ENCODE assay signal across 33 cellular contexts in the genomic region with DNA sequence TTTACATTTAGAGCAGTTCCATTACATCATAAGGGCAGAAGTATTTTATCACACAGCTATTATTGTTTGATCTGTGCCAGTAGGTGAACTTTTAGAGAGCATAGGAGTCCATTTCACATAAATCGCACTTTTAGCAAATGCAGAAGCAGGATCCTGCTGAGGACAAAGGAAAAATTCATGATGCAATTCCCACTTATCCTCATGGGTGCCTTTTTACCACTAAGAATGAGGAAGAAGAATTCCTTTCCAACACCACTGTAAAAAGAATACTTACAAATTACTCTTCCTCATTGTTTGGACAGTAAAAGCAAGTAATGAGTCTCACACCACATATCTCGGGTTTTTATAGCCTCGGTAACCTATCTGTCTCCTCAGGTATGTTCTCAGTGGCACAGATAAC.
DNase-seq lines count a peak whose midpoint lies in the region; ATAC-seq and TF ChIP-seq lines count a peak whose summit lies in the region.
"Had no signal": no experiment of that assay in that cellular context is flagged by ENCODE, and none has a peak within 500 bp of the region (broad histone marks: within the 10 kb centered on the region; RNA-seq: fewer than 3 reads in every experiment).

No MANE protein-coding gene starts in this region.

- WGBS in endodermal cell (ENCODE audit: insufficient coverage in 1 of 2, insufficient read length in 1 of 2), 2 experiments: 82% methylated on average over 3 of the region's 3 CpGs; no CpG with 5 or more reads in 1 of the 2 experiments

- H3K9ac ChIP-seq in endodermal cell (ENCODE audit: extremely low read depth, low read length, poor library complexity, severe bottlenecking): no peak overlapping the region

- H3K27ac ChIP-seq in endodermal cell (ENCODE audit: low read depth, low read length) (no peak overlapping the region), RWPE1 (no peak overlapping the region)
- H3K27ac ChIP-seq: esophagus muscularis mucosa, gastrocnemius medialis, hepatocyte, SK-N-MC had no signal

- H3K4me3 ChIP-seq in endodermal cell (ENCODE audit: low read length): peak overlapping the region; percentile 36
- H3K4me3 ChIP-seq in mucosa of descending colon: no peak overlapping the region
- H3K4me3 ChIP-seq: esophagus muscularis mucosa, gastrocnemius medialis, hepatocyte, SK-N-MC had no signal

- H3K4me1 ChIP-seq in endodermal cell (ENCODE audit: control insufficient read depth, insufficient read depth, low read length) (peaks cover 6% of the 10 kb centered on the region), mucosa of descending colon (ENCODE audit: low read depth) (peaks cover 7% of the 10 kb centered on the region)
- H3K4me1 ChIP-seq: esophagus muscularis mucosa, gastrocnemius medialis had no signal

- H3K9me3 Mint-ChIP-seq in endodermal cell: no peaks in the 10 kb centered on the region
- H3K9me3 Mint-ChIP-seq: activated T-helper 17 cell treated with anti-CD3 and anti-CD28 coated beads, Interleukin-2, amount 50 U/mL, for 72 hours; CD4-positive, alpha-beta T cell; mesothelial cell of epicardium; naive thymus-derived CD8-positive, alpha-beta T cell; stimulated activated memory B cell treated with anti-CD40 and anti-IgM and Interleukin-4, amounts not matched to agents 10 μg/mL and 1 μg/mL and 100 μg/mL, for 72 hours had no signal

- POLR2A ChIA-PET in RWPE1 (lab: Yijun Ruan, JAX; ENCODE audit: low non-redundant PET): no interaction called here

- no peaks in the 10 kb centered on the region for H3K4me1 Mint-ChIP-seq in endodermal cell
- H3K4me1 Mint-ChIP-seq: activated T-helper 17 cell treated with anti-CD3 and anti-CD28 coated beads, Interleukin-2, amount 50 U/mL, for 72 hours; mesothelial cell of epicardium; naive thymus-derived CD8-positive, alpha-beta T cell; stimulated activated memory B cell treated with anti-CD40 and anti-IgM and Interleukin-4, amounts not matched to agents 10 μg/mL and 1 μg/mL and 100 μg/mL, for 72 hours had no signal

- intact Hi-C loops in mucosa of descending colon (cut with DNase I, micrococcal nuclease): no loop called here

- CTCF ChIA-PET in RWPE1 (lab: Yijun Ruan, JAX): no interaction called here

- H3K9me3 ChIP-seq in endodermal cell (ENCODE audit: control insufficient read depth, low read length) (no peaks in the 10 kb centered on the region), mucosa of descending colon (no peaks in the 10 kb centered on the region)
- H3K9me3 ChIP-seq: esophagus muscularis mucosa, gastrocnemius medialis had no signal

- DNase-seq in AG08395 (ENCODE audit: low spot score) (peak; percentile 40), EH (ENCODE audit: low read depth) (peak; percentile 34), endodermal cell (no peak), mucosa of descending colon (no peak), pons (ENCODE audit: low spot score) (no peak), RWPE1 (ENCODE audit: low spot score) (no peak), ureter (ENCODE audit: low spot score) (no peak), retina (no peak)
- DNase-seq: activated CD4-positive, alpha-beta T cell treated with anti-CD3 and anti-CD28 coated beads, Interleukin-2, amount 50 U/mL, for 48 hours; activated CD4-positive, CD25-positive, alpha-beta regulatory T cell; activated CD8-positive, alpha-beta memory T cell treated with anti-CD3 and anti-CD28 coated beads, Interleukin-2, amount 50 U/mL, for 4 hours; anterior cingulate cortex; CD4-positive, alpha-beta T cell; cortex of kidney; EL; gastrocnemius medialis; GOT3; naive thymus-derived CD8-positive, alpha-beta T cell; NCI-H1092; NCI-H1694 treated with DMSO at 0.1 percent for 48 hours; NCI-H226; NCI-H69; occipital lobe; RPMI8226; stimulated activated CD4-positive, alpha-beta T cell treated with anti-CD3 and anti-CD28 coated beads, Interleukin-4, amount 100 ng/mL, for 24 hours had no signal

- H3K27me3 ChIP-seq in endodermal cell (ENCODE audit: control insufficient read depth, insufficient read depth, low read length, poor library complexity, severe bottlenecking): no peaks in the 10 kb centered on the region
- H3K27me3 ChIP-seq: esophagus muscularis mucosa, gastrocnemius medialis, hepatocyte had no signal

- no peak overlapping the region for H3K4me3 Mint-ChIP-seq in endodermal cell
- H3K4me3 Mint-ChIP-seq: CD4-positive, alpha-beta T cell; mesothelial cell of epicardium; naive thymus-derived CD8-positive, alpha-beta T cell; stimulated activated memory B cell treated with anti-CD40 and anti-IgM and Interleukin-4, amounts not matched to agents 10 μg/mL and 1 μg/mL and 100 μg/mL, for 72 hours had no signal

- H3K36me3 Mint-ChIP-seq in endodermal cell (ENCODE audit: low read depth): no peaks in the 10 kb centered on the region
- H3K36me3 Mint-ChIP-seq: activated naive CD4-positive, alpha-beta T cell treated with anti-CD3 and anti-CD28 coated beads, Interleukin-2, amount 50 U/mL, for 72 hours; mesothelial cell of epicardium; naive thymus-derived CD8-positive, alpha-beta T cell; stimulated activated memory B cell treated with anti-CD40 and anti-IgM and Interleukin-4, amounts not matched to agents 10 μg/mL and 1 μg/mL and 100 μg/mL, for 72 hours had no signal

- H3K36me3 ChIP-seq in endodermal cell (ENCODE audit: control insufficient read depth, insufficient read depth, low read length) (no peaks in the 10 kb centered on the region), mucosa of descending colon (ENCODE audit: low read depth) (no peaks in the 10 kb centered on the region)
- H3K36me3 ChIP-seq: esophagus muscularis mucosa, gastrocnemius medialis had no signal

- no peak overlapping the region for H3K27ac Mint-ChIP-seq in endodermal cell
- H3K27ac Mint-ChIP-seq: CD4-positive, alpha-beta T cell; mesothelial cell of epicardium; naive thymus-derived CD8-positive, alpha-beta T cell; stimulated activated memory B cell treated with anti-CD40 and anti-IgM and Interleukin-4, amounts not matched to agents 10 μg/mL and 1 μg/mL and 100 μg/mL, for 72 hours had no signal

- ATAC-seq in mucosa of descending colon: peak; percentile 29
- ATAC-seq: left lobe of liver; naive thymus-derived CD8-positive, alpha-beta T cell; stimulated activated memory B cell treated with anti-CD40 and anti-IgM and Interleukin-4, amounts not matched to agents 10 μg/mL and 1 μg/mL and 100 μg/mL, for 72 hours had no signal

- peaks cover 36% of the 10 kb centered on the region for H3K27me3 Mint-ChIP-seq in endodermal cell (ENCODE audit: insufficient read depth)

- TF ChIP-seq CTCF in endodermal cell (conservative IDR thresholded peaks at IDR 0.05) (no peak), mucosa of descending colon (IDR thresholded peaks at IDR 0.05) (no peak), RWPE1 (conservative IDR thresholded peaks at IDR 0.05; ENCODE audit: low read depth) (no peak)

Comparison
In these comparisons a context has a peak if more than half of its experiments do, and no peak if none do; other contexts are left out.
1. DNase-seq: peak in AG08395 (single experiment) and EH (single experiment); none in endodermal cell (single experiment), mucosa of descending colon (0 of 3), pons (single experiment), RWPE1 (single experiment), ureter (single experiment) and retina (single experiment).